ENCODE assay signal across 8 cellular contexts in genomic region chr7:98251844-98252639, GRCh38. TPM values are rescaled to one million over a fixed set of nuclear protein-coding genes. Genes with fewer than 3 reads are reported as not detected.
DNase-seq lines count a peak whose midpoint lies in the region; ATAC-seq and TF ChIP-seq lines count a peak whose summit lies in the region.

Gene TECPR1 (minus strand): TSS chr7:98252232. CDS start chr7:98246146, 6,086 bp downstream.

- peak; percentile 47 to 73 for TF ChIP-seq EP300 in tibial nerve (IDR thresholded peaks at IDR 0.05)

- no peak within 1 kb of the TSS for H2BK12ac ChIP-seq in trophoblast cell (ENCODE audit: low read length)

- H3K14ac ChIP-seq in trophoblast cell (ENCODE audit: low read length): peak within 1 kb of the TSS; percentile 78

- no peaks in the 10 kb centered on the region for H3K9me3 Mint-ChIP-seq in activated naive CD8-positive, alpha-beta T cell treated with anti-CD3 and anti-CD28 coated beads, Interleukin-2, amount 10 ng/mL, durations not matched to agents 7 days and 5 days

- H3K4me1 ChIP-seq in cardiac muscle cell (ENCODE audit: low read depth): peaks cover 11% of the 10 kb centered on the region
- H3K4me1 ChIP-seq in trophoblast cell (ENCODE audit: control insufficient read depth in 1 of 2, insufficient read depth in 2 of 2, low read length in 2 of 2): peaks cover 3 to 9% of the 10 kb centered on the region in 2 experiments
- H3K4me1 ChIP-seq in tibial nerve: peaks cover 0 to 41% (median 19%) of the 10 kb centered on the region in 4 donors

- no CpG with 5 or more reads among the region's 81 CpGs for WGBS in trophoblast cell (ENCODE audit: extremely low coverage, insufficient coverage, insufficient read length)
- WGBS in tibial nerve, 2 donors: 0 to 1% methylated on average over 30 to 58 of the region's 81 CpGs

- H3K4me3 ChIP-seq in GM12865 (ENCODE audit: low read depth, low read length) (peak within 1 kb of the TSS; percentile 84), SU-DHL-6 (ENCODE audit: insufficient read depth, low read length, poor library complexity, severe bottlenecking) (peak within 1 kb of the TSS; percentile 63), cardiac muscle cell (peak within 1 kb of the TSS; percentile 91), trophoblast cell (ENCODE audit: low read depth, low read length) (peak within 1 kb of the TSS; percentile 99), tibial nerve (peak within 1 kb of the TSS; percentile 56 to 93 (median 70))

- peak within 1 kb of the TSS; percentile 92 for H4K8ac ChIP-seq in trophoblast cell (ENCODE audit: low read depth, low read length)

- H3K27ac ChIP-seq in SU-DHL-6 (ENCODE audit: low read depth, low read length): peak within 1 kb of the TSS; percentile 55
- no peak within 1 kb of the TSS for H3K27ac ChIP-seq in cardiac muscle cell
- H3K27ac ChIP-seq in trophoblast cell (ENCODE audit: low read depth, low read length): peak within 1 kb of the TSS; percentile 60
- H3K27ac ChIP-seq in tibial nerve: peak within 1 kb of the TSS; percentile 44 to 87 (median 82)

- peak within 1 kb of the TSS; percentile 92 for H4K12ac ChIP-seq in trophoblast cell (ENCODE audit: low read depth, low read length)

- H3K79me2 ChIP-seq in SU-DHL-6 (ENCODE audit: insufficient read depth, low read length): peaks cover 8% of the 10 kb centered on the region
- H3K79me2 ChIP-seq in trophoblast cell (ENCODE audit: control insufficient read depth, insufficient read depth, low read length, poor library complexity): peaks cover 6% of the 10 kb centered on the region

- ATAC-seq in HG02759 (IDR thresholded peaks at IDR 0.05; ENCODE audit: unreplicated experiment): peak; percentile 98
- peak; percentile 89 for ATAC-seq in activated naive CD8-positive, alpha-beta T cell treated with anti-CD3 and anti-CD28 coated beads, Interleukin-2, amount 10 ng/mL, durations not matched to agents 7 days and 5 days (ENCODE audit: low read depth)

- peaks cover 6% of the 10 kb centered on the region for H3K79me1 ChIP-seq in trophoblast cell (ENCODE audit: low read length)

- TF ChIP-seq CTCF in GM12865 (IDR thresholded peaks at IDR 0.05; ENCODE audit: insufficient read depth, low read depth, low read length, missing control alignments) (no peak), SU-DHL-6 (IDR thresholded peaks at IDR 0.05; ENCODE audit: insufficient read depth, low read length, poor library complexity, severe bottlenecking) (no peak), cardiac muscle cell (IDR thresholded peaks at IDR 0.05; ENCODE audit: low read depth, low read length) (no peak), tibial nerve (IDR thresholded peaks at IDR 0.05) (peak in 2 of 5 experiments; percentile 5 to 26)

- H4K20me1 ChIP-seq in SU-DHL-6 (ENCODE audit: low read depth, low read length): no peaks in the 10 kb centered on the region

- H3K18ac ChIP-seq in trophoblast cell (ENCODE audit: low read length): peak within 1 kb of the TSS; percentile 74

- DNase-seq in GM12865 (ENCODE audit: low read depth) (peak; percentile 96), NCI-H128 (lab: John Stamatoyannopoulos, UW; ENCODE audit: unreplicated experiment) (peak; percentile 50), cardiac muscle cell (ENCODE audit: low read depth in 1 of 2, low spot score in 1 of 2) (peak; percentile 93 to 95), trophoblast cell (peak; percentile 96 to 97), tibial nerve (ENCODE audit: low spot score in 2 of 2) (peak; percentile 88 to 89)
- DNase-seq in activated naive CD8-positive, alpha-beta T cell treated with anti-CD3 and anti-CD28 coated beads, Interleukin-2, amount 10 ng/mL, durations not matched to agents 7 days and 5 days: peak; percentile 94

- peak within 1 kb of the TSS; percentile 65 for H3K9ac ChIP-seq in SU-DHL-6 (ENCODE audit: low read length)
- peak within 1 kb of the TSS; percentile 87 for H3K9ac ChIP-seq in trophoblast cell (ENCODE audit: low read length)

- H2BK5ac ChIP-seq in trophoblast cell (ENCODE audit: low read depth, low read length, poor library complexity): peak within 1 kb of the TSS; percentile 20

- H3K4me3 Mint-ChIP-seq in activated naive CD8-positive, alpha-beta T cell treated with anti-CD3 and anti-CD28 coated beads, Interleukin-2, amount 10 ng/mL, durations not matched to agents 7 days and 5 days: peak within 1 kb of the TSS; percentile 94

- H2AK5ac ChIP-seq in trophoblast cell (ENCODE audit: low read length): no peak within 1 kb of the TSS

- no peaks in the 10 kb centered on the region for H3K9me2 ChIP-seq in SU-DHL-6 (replicated peaks; ENCODE audit: insufficient read depth, low read length)

- H2AFZ ChIP-seq in SU-DHL-6 (ENCODE audit: low read depth, low read length, severe bottlenecking) (peak within 1 kb of the TSS; percentile 82), trophoblast cell (ENCODE audit: insufficient read depth, low read length, poor library complexity) (peak within 1 kb of the TSS; percentile 90)

- POLR2A ChIA-PET in activated naive CD8-positive, alpha-beta T cell treated with anti-CD3 and anti-CD28 coated beads, Interleukin-2, amount 10 ng/mL, durations not matched to agents 7 days and 5 days (lab: Charles Lee): interaction anchor here (0.6 to 2.2 kb wide), 8 partner anchors 10 to 144 kb away, joined by 3 to 26 read pairs (median 4); no protein-coding TSS in a partner anchor

- TF ChIP-seq POLR2A in tibial nerve (IDR thresholded peaks at IDR 0.05): peak in 1 of 2 donors; percentile 52

- H3F3A ChIP-seq in SU-DHL-6 (ENCODE audit: insufficient read depth): peaks cover 10% of the 10 kb centered on the region

- H3K4me1 Mint-ChIP-seq in activated naive CD8-positive, alpha-beta T cell treated with anti-CD3 and anti-CD28 coated beads, Interleukin-2, amount 10 ng/mL, durations not matched to agents 7 days and 5 days: peaks cover 47% of the 10 kb centered on the region

- H3K27me3 ChIP-seq in SU-DHL-6 (ENCODE audit: low read length) (no peaks in the 10 kb centered on the region), cardiac muscle cell (no peaks in the 10 kb centered on the region), trophoblast cell (ENCODE audit: insufficient read depth, low read length) (no peaks in the 10 kb centered on the region), tibial nerve (no peaks in the 10 kb centered on the region)

- peak within 1 kb of the TSS; percentile 67 for H3K4ac ChIP-seq in trophoblast cell (ENCODE audit: low read depth, low read length)

- no peak within 1 kb of the TSS for H3K23ac ChIP-seq in trophoblast cell (ENCODE audit: low read length)

- H3K4me2 ChIP-seq in SU-DHL-6 (ENCODE audit: low read depth, low read length, poor library complexity, severe bottlenecking) (peak within 1 kb of the TSS; percentile 63), trophoblast cell (ENCODE audit: low read length) (peak within 1 kb of the TSS; percentile 87)

- peaks cover 28% of the 10 kb centered on the region for H3K36me3 Mint-ChIP-seq in activated naive CD8-positive, alpha-beta T cell treated with anti-CD3 and anti-CD28 coated beads, Interleukin-2, amount 10 ng/mL, durations not matched to agents 7 days and 5 days

- H3K9me3 ChIP-seq in SU-DHL-6 (ENCODE audit: insufficient read depth, low read length): no peaks in the 10 kb centered on the region
- no peaks in the 10 kb centered on the region for H3K9me3 ChIP-seq in cardiac muscle cell (ENCODE audit: low read depth)
- H3K9me3 ChIP-seq in trophoblast cell (ENCODE audit: insufficient read depth, low read depth, low read length): no peaks in the 10 kb centered on the region
- H3K9me3 ChIP-seq in tibial nerve: no peaks in the 10 kb centered on the region

- peak within 1 kb of the TSS; percentile 94 for H3K27ac Mint-ChIP-seq in activated naive CD8-positive, alpha-beta T cell treated with anti-CD3 and anti-CD28 coated beads, Interleukin-2, amount 10 ng/mL, durations not matched to agents 7 days and 5 days

- H2BK120ac ChIP-seq in trophoblast cell (ENCODE audit: insufficient read depth, low read length, poor library complexity): peak within 1 kb of the TSS; percentile 59

- H3K36me3 ChIP-seq in SU-DHL-6 (ENCODE audit: low read length): no peaks in the 10 kb centered on the region
- no peaks in the 10 kb centered on the region for H3K36me3 ChIP-seq in cardiac muscle cell
- H3K36me3 ChIP-seq in trophoblast cell (ENCODE audit: control insufficient read depth in 1 of 2, insufficient read depth in 2 of 2, low read length in 2 of 2): peaks cover under 1 to 2% of the 10 kb centered on the region in 2 experiments
- peaks cover 0 to 19% (median 0%) of the 10 kb centered on the region in 3 donors for H3K36me3 ChIP-seq in tibial nerve

- no peaks in the 10 kb centered on the region for H3K27me3 Mint-ChIP-seq in activated naive CD8-positive, alpha-beta T cell treated with anti-CD3 and anti-CD28 coated beads, Interleukin-2, amount 10 ng/mL, durations not matched to agents 7 days and 5 days

- H4K91ac ChIP-seq in trophoblast cell (ENCODE audit: low read depth, low read length): peak within 1 kb of the TSS; percentile 72

RNA-seq across cellular contexts. Expression of gene TECPR1, which starts in this region (rescaled TPM):
- 10 to 100 TPM; 78.9 to 80.2 TPM for total RNA-seq in activated naive CD8-positive, alpha-beta T cell treated with anti-CD3 and anti-CD28 coated beads, Interleukin-2, amount 10 ng/mL, durations not matched to agents 7 days and 5 days
- total RNA-seq in cardiac muscle cell (24.4 and 27.8 TPM in 2 replicates), tibial nerve (10 to 100 TPM; 30.8 to 72.6 (median 41.2) TPM)
- polyA plus RNA-seq in cardiac muscle cell: 19.2 and 19.3 TPM in 2 replicates
- polyA plus RNA-seq in trophoblast cell (2013): 4.5 and 4.7 TPM in 2 replicates
